ENCODE assay signal across 11 cellular contexts in the genomic region with DNA sequence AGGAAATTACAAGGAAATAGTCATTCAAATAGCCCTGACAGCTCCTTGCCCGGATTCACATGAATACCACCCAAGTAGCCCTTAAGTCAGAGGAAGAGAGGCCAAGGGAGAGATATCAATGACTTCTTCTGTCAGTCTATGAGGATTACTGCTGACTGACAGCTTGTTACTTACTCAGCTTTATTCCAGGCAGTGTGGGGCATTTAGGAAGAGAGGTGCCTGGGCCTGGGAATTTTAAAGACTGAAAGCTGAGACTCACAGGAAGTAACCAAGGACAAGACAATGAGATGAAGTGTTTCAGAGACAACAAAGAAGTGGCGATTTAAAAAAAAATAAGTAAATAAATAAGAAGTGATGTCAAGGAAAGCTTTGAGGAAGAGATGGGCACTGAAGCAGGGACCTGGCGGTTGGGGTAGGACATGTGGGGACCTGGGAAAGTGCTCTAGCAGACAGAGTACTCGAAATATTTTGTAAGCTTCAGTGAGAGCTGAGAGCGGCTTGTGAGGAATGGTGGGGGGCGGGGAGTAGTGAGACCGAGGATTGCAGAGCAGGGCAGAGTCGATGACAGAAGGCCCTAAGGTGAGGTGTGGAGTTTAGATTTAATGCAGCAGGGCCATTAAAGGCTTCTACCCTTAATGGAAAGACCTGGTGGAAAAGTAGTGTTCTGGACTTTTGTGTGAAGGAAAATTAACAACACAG. TPM values are rescaled to one million over a fixed set of nuclear protein-coding genes. Genes with fewer than 3 reads are reported as not detected.
DNase-seq lines count a peak whose midpoint lies in the region; ATAC-seq and TF ChIP-seq lines count a peak whose summit lies in the region.
"Had no signal": no experiment of that assay in that cellular context is flagged by ENCODE, and none has a peak within 500 bp of the region (broad histone marks: within the 10 kb centered on the region; RNA-seq: fewer than 3 reads in every experiment).

No MANE protein-coding gene starts in this region.

- no peak for TF ChIP-seq POLR2A in sigmoid colon (IDR thresholded peaks at IDR 0.05)

- H3K79me2 ChIP-seq in Karpas-422 (ENCODE audit: low read length) = peaks cover 64% of the 10 kb centered on the region

- DNase-seq in Karpas-422 (no peak), SJSA1 (ENCODE audit: low read depth in 1 of 2, low spot score in 2 of 2) (peak in 1 of 2 experiments; percentile 62), iPS DF 4.7 (ENCODE audit: extremely low read depth, low spot score) (peak; percentile 33), sigmoid colon (no peak), NCI-H345 treated with DMSO at 0.1 percent for 48 hours (lab: John Stamatoyannopoulos, UW; ENCODE audit: unreplicated experiment) (no peak), DMS 273 treated with DMSO at 0.1 percent for 48 hours (lab: John Stamatoyannopoulos, UW) (no peak)
- DNase-seq: activated CD4-positive, alpha-beta T cell treated with anti-CD3 and anti-CD28 coated beads for 1 hour; naive thymus-derived CD8-positive, alpha-beta T cell; NCI-H226 had no signal

- intact Hi-C loops in sigmoid colon (cut with DNase I) = no loop called here

- ATAC-seq in HG03521 (IDR thresholded peaks at IDR 0.05; ENCODE audit: unreplicated experiment) = no peak
- ATAC-seq: naive thymus-derived CD8-positive, alpha-beta T cell had no signal

- H3K27ac ChIP-seq in Karpas-422 (ENCODE audit: low read length) (peak overlapping the region; percentile 52), SJSA1 (peak overlapping the region; percentile 52), sigmoid colon (peak overlapping the region in 3 of 4 donors; percentile 23 to 25 (median 24))
- H3K27ac ChIP-seq: SJCRH30 had no signal

- peaks cover 67% of the 10 kb centered on the region for H3K4me1 ChIP-seq in Karpas-422 (ENCODE audit: low read length)
- peaks cover 26% of the 10 kb centered on the region for H3K4me1 ChIP-seq in SJSA1 (replicated peaks)
- peaks cover 0 to 27% (median 20%) of the 10 kb centered on the region in 4 donors for H3K4me1 ChIP-seq in sigmoid colon

- WGBS in sigmoid colon, 2 donors = 80 to 87% methylated on average over 8 of the region's 8 CpGs

- H3K36me3 ChIP-seq in Karpas-422 (ENCODE audit: insufficient read depth, low read length) (no peaks in the 10 kb centered on the region), SJSA1 (no peaks in the 10 kb centered on the region), sigmoid colon (no peaks in the 10 kb centered on the region)
- H3K36me3 ChIP-seq: SJCRH30 had no signal

- no peak for TF ChIP-seq CTCF in sigmoid colon (IDR thresholded peaks at IDR 0.05)

- TF ChIP-seq EP300 in sigmoid colon (IDR thresholded peaks at IDR 0.05) = no peak

- H3K27me3 ChIP-seq in Karpas-422 (ENCODE audit: low read length) = no peaks in the 10 kb centered on the region
- H3K27me3 ChIP-seq in SJSA1 (replicated peaks) = no peaks in the 10 kb centered on the region
- no peaks in the 10 kb centered on the region for H3K27me3 ChIP-seq in sigmoid colon
- H3K27me3 ChIP-seq: SJCRH30 had no signal

- H3K4me3 ChIP-seq in Karpas-422 (ENCODE audit: low read length) (no peak overlapping the region), SJSA1 (no peak overlapping the region), sigmoid colon (no peak overlapping the region)
- H3K4me3 ChIP-seq: SJCRH30 had no signal

- H2AFZ ChIP-seq in Karpas-422 (ENCODE audit: low read length) = no peak overlapping the region

- H3K9me2 ChIP-seq in Karpas-422 (replicated peaks; ENCODE audit: insufficient read depth, low read length) = no peaks in the 10 kb centered on the region

- peak overlapping the region; percentile 29 for H3K4me2 ChIP-seq in Karpas-422 (ENCODE audit: low read depth, low read length, poor library complexity, severe bottlenecking)

- H4K20me1 ChIP-seq in Karpas-422 (ENCODE audit: insufficient read depth, low read depth, low read length) = no peaks in the 10 kb centered on the region

- H3K9me3 ChIP-seq in Karpas-422 (ENCODE audit: low read length) (no peaks in the 10 kb centered on the region), SJSA1 (replicated peaks) (no peaks in the 10 kb centered on the region), sigmoid colon (no peaks in the 10 kb centered on the region)
- H3K9me3 ChIP-seq: SJCRH30 had no signal

- H3K9ac ChIP-seq in Karpas-422 (ENCODE audit: low read length) = no peak overlapping the region

RNA-seq across cellular contexts. Expression of gene ST3GAL3, which starts 58.9 kb away (rescaled TPM):
- 19.4 and 33.1 TPM in 2 replicates for total RNA-seq in Karpas-422 (2014; rRNA removed; shearing (Covaris generic); ENCODE audit: low replicate concordance)
- total RNA-seq in SJSA1 (2014; rRNA removed; shearing (Covaris generic)) = 18.7 and 25.0 TPM in 2 replicates
- total RNA-seq in sigmoid colon = 10 to 100 TPM; 21.3 to 31.4 (median 23.8) TPM
- 10 to 100 TPM in 2 of 3 donors, 1 to 10 TPM in 1; 7.2 to 18.0 (median 13.1) TPM for polyA plus RNA-seq in sigmoid colon
